8 cellular contexts compared by ENCODE assay signal in genomic region chr14:55807059-55807499, GRCh38.
A peak's percentile ranks its signal among the peaks of the same experiment; 100 is the strongest.
DNase-seq lines count a peak whose midpoint lies in the region; ATAC-seq and TF ChIP-seq lines count a peak whose summit lies in the region.

No MANE protein-coding gene starts in this region.

- no peaks in the 10 kb centered on the region for H3K9me3 ChIP-seq in Peyer's patch

- no TSS peak for BruUV-seq in Calu3 (replicated peaks; lab: Mats Ljungman, UMichigan)

- ATAC-seq in HG03045 (IDR thresholded peaks at IDR 0.05; ENCODE audit: unreplicated experiment) (peak; percentile 62), Right ventricle myocardium inferior (peak; percentile 99), HG02610 (IDR thresholded peaks at IDR 0.05; ENCODE audit: unreplicated experiment) (no peak)

- H3K27ac Mint-ChIP-seq in Calu3 (ENCODE audit: unreplicated experiment): peak overlapping the region; percentile 92

- TF ChIP-seq CTCF in Calu3 (IDR thresholded peaks at IDR 0.05; ENCODE audit: unreplicated experiment) (no peak), Peyer's patch (IDR thresholded peaks at IDR 0.05) (no peak)

- CTCF ChIA-PET in Calu3 (lab: Charles Lee): interaction anchor here (0.6 to 1.4 kb wide), 6 partner anchors 9 to 105 kb away, joined by 3 to 13 read pairs (median 4); no protein-coding TSS in a partner anchor

- no peak overlapping the region for H3K4me3 ChIP-seq in Peyer's patch

- intact Hi-C loops in Calu3 (cut with micrococcal nuclease; ENCODE audit: unreplicated experiment) (loop anchor here (10.0 kb wide), 1 partner anchor 168 kb away; no protein-coding TSS in a partner anchor), Right ventricle myocardium inferior (cut with DNase I) (no loop called here)

- H3K36me3 ChIP-seq in Peyer's patch: no peaks in the 10 kb centered on the region

- no peaks in the 10 kb centered on the region for H3K27me3 Mint-ChIP-seq in Calu3 (ENCODE audit: unreplicated experiment)

- no peaks in the 10 kb centered on the region for H3K27me3 ChIP-seq in Peyer's patch

- peaks cover 0 to 39% (median 0%) of the 10 kb centered on the region in 4 donors for H3K4me1 ChIP-seq in Peyer's patch

- peak overlapping the region; percentile 1 for H3K4me3 Mint-ChIP-seq in Calu3 (ENCODE audit: low read depth, unreplicated experiment)

- H3K4me1 Mint-ChIP-seq in Calu3 (ENCODE audit: low read depth, unreplicated experiment): peaks cover 61% of the 10 kb centered on the region

- peak; percentile 90 for DNase-seq in Calu3
- DNase-seq in Peyer's patch: peak; percentile 72 to 96 (median 93)
- DNase-seq in activated gamma-delta T cell (lab: John Stamatoyannopoulos, UW): peak; percentile 20
- peak; percentile 84 for DNase-seq in Right ventricle myocardium inferior (ENCODE audit: missing footprints)
- DNase-seq in stimulated activated CD4-positive, alpha-beta T cell treated with anti-CD3 and anti-CD28 coated beads, Interleukin-12 subunit alpha, Interleukin-12 subunit beta, amount 100 ng/mL, for 4 hours: peak; percentile 28
- no peak for DNase-seq in occipital lobe (lab: John Stamatoyannopoulos, UW)

- peaks cover 27% of the 10 kb centered on the region for H3K36me3 Mint-ChIP-seq in Calu3 (ENCODE audit: insufficient read depth, unreplicated experiment)

- peaks cover 3% of the 10 kb centered on the region for H3K9me3 Mint-ChIP-seq in Calu3 (ENCODE audit: low read depth, unreplicated experiment)

- H3K27ac ChIP-seq in Peyer's patch: peak overlapping the region; percentile 55 to 90 (median 84)

- peak in 1 of 2 donors; percentile 59 for TF ChIP-seq POLR2A in Peyer's patch (IDR thresholded peaks at IDR 0.05)
